In genomic region chrX:68508799-68509198, GRCh38 we compare ENCODE assay signal across 11 cellular contexts. TPM values are rescaled to one million over a fixed set of nuclear protein-coding genes. Genes with fewer than 3 reads are reported as not detected.
DNase-seq lines count a peak whose midpoint lies in the region; ATAC-seq, FAIRE-seq and TF ChIP-seq lines count a peak whose summit lies in the region.
"Had no signal": no experiment of that assay in that cellular context is flagged by ENCODE, and none has a peak within 500 bp of the region (broad histone marks: within the 10 kb centered on the region; RNA-seq: fewer than 3 reads in every experiment).

No MANE protein-coding gene starts in this region.

- peaks cover 55% of the 10 kb centered on the region for H3K36me3 ChIP-seq in K562 (ENCODE audit: control insufficient read depth, insufficient read depth, low read length)
- H3K36me3 ChIP-seq in transverse colon = peaks cover 0 to 4% (median 0%) of the 10 kb centered on the region in 4 donors
- no peaks in the 10 kb centered on the region for H3K36me3 ChIP-seq in prostate gland

- 59% methylated on average over 2 of the region's 2 CpGs for whole genome bisulfite sequencing in K562 (ENCODE audit: insufficient coverage, low coverage, missing lambda C conversion rate)
- 55% methylated on average over 2 of the region's 2 CpGs; no CpG with 5 or more reads in 1 of the 2 donors for WGBS in transverse colon (ENCODE audit: low coverage in 1 of 2), 2 donors
- WGBS in prostate gland = 96% methylated on average over 2 of the region's 2 CpGs

- H3K79me2 ChIP-seq in K562 (ENCODE audit: control insufficient read depth, insufficient read depth, low read length) = peaks cover 58% of the 10 kb centered on the region

- H2AFZ ChIP-seq in K562 (ENCODE audit: low read depth, low read length) = no peak overlapping the region

- H3K9me3 ChIP-seq in K562 (replicated peaks; ENCODE audit: control insufficient read depth, insufficient read depth, low read depth, low read length) (no peaks in the 10 kb centered on the region), transverse colon (no peaks in the 10 kb centered on the region), prostate gland (no peaks in the 10 kb centered on the region)

- FAIRE-seq in K562 (lab: Jason Lieb, UNC) = no peak

- no peak for TF ChIP-seq EP300 in K562 (IDR thresholded peaks at IDR 0.05; ENCODE audit: low read length)
- no peak for TF ChIP-seq EP300 in transverse colon (IDR thresholded peaks at IDR 0.05; ENCODE audit: low read depth)

- ATAC-seq in K562 = peak; percentile 48
- ATAC-seq: sciatic nerve had no signal

- no peak overlapping the region for H3K9ac ChIP-seq in K562 (ENCODE audit: insufficient read depth in 1 of 2, low read depth in 2 of 2, low read length in 2 of 2)

- CTCF ChIA-PET in K562 (lab: Yijun Ruan, JAX; ENCODE audit: low intra/inter-chr PET ratio) = no interaction called here

- TF ChIP-seq RAD21 in K562 (CRISPR knock-in tag; conservative IDR thresholded peaks at IDR 0.05 in 1 of 2, IDR thresholded peaks at IDR 0.05 in 1 of 2) = no peak

- no TSS peak for BruUV-seq in K562 (replicated peaks; lab: Mats Ljungman, UMichigan)

- TF ChIP-seq CTCF in K562 (IDR thresholded peaks at IDR 0.05 in 2 of 3, conservative IDR thresholded peaks at IDR 0.05 in 1 of 3; ENCODE audit: insufficient read depth in 2 of 3, low read depth in 1 of 3, low read length in 3 of 3) = no peak
- no peak for TF ChIP-seq CTCF in transverse colon (IDR thresholded peaks at IDR 0.05)
- TF ChIP-seq CTCF in prostate gland (IDR thresholded peaks at IDR 0.05) = no peak

- DNase-seq in DMS53 (lab: John Stamatoyannopoulos, UW) (peak; percentile 51), DMS53 treated with DMSO at 0.1 percent for 48 hours (lab: John Stamatoyannopoulos, UW; ENCODE audit: unreplicated experiment) (no peak), M059J (ENCODE audit: low read depth) (peak; percentile 70), K562 (ENCODE audit: extremely low read depth in 1 of 4, low spot score in 3 of 4) (peak in 3 of 4 experiments; percentile 8 to 26 (median 16)), lung microvascular endothelial cell (ENCODE audit: low read depth in 2 of 2) (peak; percentile 20 to 38), transverse colon (no peak), prostate gland (ENCODE audit: low spot score) (no peak), Kasumi-1 (lab: John Stamatoyannopoulos, UW) (no peak)
- DNase-seq: activated CD8-positive, alpha-beta memory T cell treated with anti-CD3 and anti-CD28 coated beads, Interleukin-2, amount 50 U/mL, for 48 hours had no signal

- H3K27me3 ChIP-seq in K562 (ENCODE audit: control insufficient read depth in 2 of 2, insufficient read depth in 2 of 2, low read length in 2 of 2) (no peaks in the 10 kb centered on the region), transverse colon (no peaks in the 10 kb centered on the region), prostate gland (replicated peaks; ENCODE audit: insufficient read depth) (no peaks in the 10 kb centered on the region)

- H4K20me1 ChIP-seq in K562 (replicated peaks; ENCODE audit: control insufficient read depth, insufficient read depth, low read length) = peaks cover 6% of the 10 kb centered on the region

- H3K4me3 ChIP-seq in K562 (no peak overlapping the region), transverse colon (no peak overlapping the region), prostate gland (no peak overlapping the region)

- intact Hi-C loops in K562 (cut with micrococcal nuclease) (no loop called here), transverse colon (cut with DNase I; ENCODE audit: low total_unique reads) (no loop called here), prostate gland (cut with DNase I) (no loop called here)

- no peaks in the 10 kb centered on the region for H3K9me1 ChIP-seq in K562 (ENCODE audit: control insufficient read depth, insufficient read depth, low read length)

- no peak overlapping the region for H3K4me2 ChIP-seq in K562 (ENCODE audit: insufficient read depth, low read length)

- TF ChIP-seq POLR2A in K562 (conservative IDR thresholded peaks at IDR 0.05) (no peak), transverse colon (IDR thresholded peaks at IDR 0.05) (no peak), prostate gland (IDR thresholded peaks at IDR 0.05) (no peak)

- H3K27ac ChIP-seq in K562 (ENCODE audit: extremely low read depth, low read depth, low read length) (no peak overlapping the region), transverse colon (no peak overlapping the region), prostate gland (no peak overlapping the region)
- H3K27ac ChIP-seq: 22Rv1 had no signal

- POLR2A ChIA-PET in K562 (lab: Yijun Ruan, JAX) = interaction anchor here (0.6 to 1.4 kb wide), 4 partner anchors 8 to 196 kb away, joined by 3 to 6 read pairs (median 6); partner anchors contain the start of gene YIPF6

- in situ Hi-C loops in K562 (cut with MboI) (loop anchor here (5.0 kb wide), 1 partner anchor 204 kb away; no protein-coding TSS in a partner anchor), transverse colon (cut with MboI; ENCODE audit: low pct_ligation_motif_present in 1 of 4, low pct_unique_long_range_greater_than_20kb in 1 of 4, low sequenced_read_pairs in 3 of 4) (loop anchor here in 3 of 4 donors (25.0 kb wide), 2 partner anchors 204 to 779 kb away; no protein-coding TSS in a partner anchor)

- peaks cover 0 to 2% of the 10 kb centered on the region in 2 experiments; a peak in 2 of 5 replicates for H3K4me1 ChIP-seq in K562 (replicated peaks in 1 of 2; ENCODE audit: control insufficient read depth in 2 of 2, insufficient read depth in 2 of 2, low read length in 2 of 2)
- no peaks in the 10 kb centered on the region for H3K4me1 ChIP-seq in transverse colon
- H3K4me1 ChIP-seq in prostate gland (replicated peaks) = no peaks in the 10 kb centered on the region

TF ChIP-seq in K562, 482 proteins besides CTCF, POLR2A, EP300 and RAD21:
- TF ChIP-seq ZNF79 (CRISPR knock-in tag; IDR thresholded peaks at IDR 0.05; ENCODE audit: low read depth) (no peak), FOXJ2 (tag; IDR thresholded peaks at IDR 0.05) (peak; percentile 93), RFX1 (IDR thresholded peaks at IDR 0.05) (peak; percentile 93), ETV6 (IDR thresholded peaks at IDR 0.05; ENCODE audit: borderline replicate concordance in 1 of 2, low read depth in 2 of 2, low read length in 1 of 2) (no peak), ETV6 (CRISPR knock-in tag; IDR thresholded peaks at IDR 0.05; ENCODE audit: borderline replicate concordance) (no peak), ZNF174 (CRISPR knock-in tag; IDR thresholded peaks at IDR 0.05) (no peak), FOXJ3 (CRISPR knock-in tag; IDR thresholded peaks at IDR 0.05) (peak; percentile 81)

RNA-seq across cellular contexts. Expression of gene YIPF6, which starts 9.9 kb away (rescaled TPM):
- 29.1 and 46.8 TPM in 2 replicates for total RNA-seq in M059J (2014; rRNA removed; shearing (Covaris generic))
- 22.5 and 60.7 TPM in 2 replicates for total RNA-seq in K562 (2011; cell fraction: chromatin; rRNA removed; ENCODE audit: low replicate concordance)
- 18.8 and 20.0 TPM in 2 replicates for total RNA-seq in K562 (2011; cell fraction: nucleolus; rRNA removed)
- total RNA-seq in K562 (2011; cell fraction: nucleoplasm; rRNA removed) = 38.9 and 76.5 TPM in 2 replicates
- 7.7 and 10.7 TPM in 2 replicates for total RNA-seq in K562 (2014; rRNA removed)
- 25.8 and 30.3 TPM in 2 replicates for total RNA-seq in K562 (2014; rRNA removed; fragmentation: Illumina TruSeq; extraction: Trizol)
- 12.0 and 14.1 TPM in 2 replicates for total RNA-seq in K562 (2015; rRNA removed; fragmentation: Illumina TruSeq; extraction: Trizol)
- 22.4 and 26.5 TPM in 2 replicates for total RNA-seq in K562 (2021)
- polyA plus RNA-seq in K562 (2011; rRNA removed) = 29.1 and 32.1 TPM in 2 replicates
- polyA plus RNA-seq in K562 (2011; cell fraction: cytosol; rRNA removed) = 10.4 and 24.0 TPM in 2 replicates
- polyA plus RNA-seq in K562 (2011; cell fraction: nucleus; rRNA removed) = 17.6 and 24.1 TPM in 2 replicates
- 11.5 and 13.9 TPM in 2 replicates for polyA plus RNA-seq in K562 (2012)
- polyA plus RNA-seq in K562 (2014; fragmentation: Illumina TruSeq; extraction: Trizol) = 14.3 and 15.6 TPM in 2 replicates
- polyA plus RNA-seq in K562 (2014; fragmentation: Nextera tagmentation; extraction: Ambion mirVana) = 10 to 100 TPM; 31.3 to 44.2 TPM
- 10.3 and 12.8 TPM in 2 replicates for polyA plus RNA-seq in K562 (2014; rRNA removed)
- 18.1 and 20.2 TPM in 2 replicates for polyA minus RNA-seq in K562 (2011; rRNA and poly(A)+ RNA removed)
- 6.5 and 9.6 TPM in 2 replicates for polyA minus RNA-seq in K562 (2011; cell fraction: cytosol; rRNA and poly(A)+ RNA removed)
- polyA minus RNA-seq in K562 (2011; cell fraction: nucleus; rRNA and poly(A)+ RNA removed) = 9.6 and 15.7 TPM in 2 replicates
- 11.3 and 20.0 TPM in 2 replicates for total RNA-seq in lung microvascular endothelial cell
- total RNA-seq in transverse colon = 10 to 100 TPM; 10.8 to 33.0 (median 21.0) TPM
- total RNA-seq in prostate gland = 10 to 100 TPM; 28.6 to 41.8 TPM

Comparison
In these comparisons a context has a peak if more than half of its experiments do, and no peak if none do; other contexts are left out.
1. DNase-seq: peak in DMS53 (single experiment), M059J (single experiment), K562 (3 of 4) and lung microvascular endothelial cell (2 of 2); none in DMS53 treated with DMSO at 0.1 percent for 48 hours (single experiment), transverse colon (single experiment), prostate gland (single experiment) and Kasumi-1 (0 of 2).